Comparison of ENCODE assay signal across 8 cellular contexts in the genomic region with DNA sequence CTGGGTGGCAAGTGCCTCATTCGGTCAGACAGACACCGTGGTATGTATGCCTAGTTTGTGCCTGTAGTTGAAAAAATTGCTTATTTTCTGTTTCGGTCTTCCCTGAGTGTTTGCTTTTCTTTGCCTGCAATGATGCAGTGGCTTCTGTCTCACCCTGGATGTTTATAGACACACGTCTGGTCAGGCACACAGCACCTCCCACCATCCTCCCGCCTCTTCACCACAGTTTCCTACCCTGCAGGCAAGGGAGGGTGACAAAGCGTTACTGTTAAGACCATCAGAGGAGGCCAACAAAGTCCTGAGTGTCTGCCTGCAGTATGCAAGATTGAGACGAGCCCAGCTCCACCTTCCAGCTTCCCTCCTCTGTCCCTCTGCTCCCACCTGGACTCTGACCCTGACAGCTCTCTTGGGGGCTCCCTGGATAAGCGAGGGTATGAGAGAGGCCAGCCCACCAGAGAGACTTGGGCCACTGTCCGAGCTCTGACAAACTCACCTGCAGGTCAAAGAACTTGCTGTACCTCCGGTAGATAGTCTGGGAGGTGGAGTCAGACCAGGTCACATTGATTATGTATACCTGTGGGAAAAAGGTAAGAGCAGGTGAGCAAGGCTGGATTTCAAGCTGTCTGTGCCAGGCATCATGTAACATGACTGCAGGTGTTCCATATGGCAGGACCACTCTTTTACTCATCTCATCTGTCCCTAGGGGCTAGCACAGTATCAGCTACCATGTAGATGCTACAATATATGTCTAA. TPM values are rescaled to one million over a fixed set of nuclear protein-coding genes. Genes with fewer than 3 reads are reported as not detected.
DNase-seq lines count a peak whose midpoint lies in the region; ATAC-seq, FAIRE-seq and TF ChIP-seq lines count a peak whose summit lies in the region.

No MANE protein-coding gene starts in this region.

- peak overlapping the region in 1 of 2 donors; percentile 53 for H3K27ac ChIP-seq in small intestine (ENCODE audit: low read depth in 1 of 2, low read length in 1 of 2)

- peak overlapping the region; percentile 54 for H3K27ac Mint-ChIP-seq in Caco-2 (ENCODE audit: unreplicated experiment)
- peak overlapping the region; percentile 80 for H3K27ac Mint-ChIP-seq in activated T-helper 1 cell treated with anti-CD3 and anti-CD28 coated beads, Interleukin-12 subunit alpha, Interleukin-12 subunit beta, Interleukin-2, Interleukin-4 antibody, amounts not matched to agents 30 ng/mL and 10 ng/mL and 1 ng/mL, durations not matched to agents 14 hours and 24 hours and 36 hours

- peaks cover 48% of the 10 kb centered on the region for H3K4me1 Mint-ChIP-seq in Caco-2 (ENCODE audit: low read depth, unreplicated experiment)
- H3K4me1 Mint-ChIP-seq in activated T-helper 1 cell treated with anti-CD3 and anti-CD28 coated beads, Interleukin-12 subunit alpha, Interleukin-12 subunit beta, Interleukin-2, Interleukin-4 antibody, amounts not matched to agents 30 ng/mL and 10 ng/mL and 1 ng/mL, durations not matched to agents 14 hours and 24 hours and 36 hours (ENCODE audit: low read depth): peaks cover 31% of the 10 kb centered on the region

- BruUV-seq in Caco-2 (replicated peaks; lab: Mats Ljungman, UMichigan): no TSS peak

- H3K4me3 ChIP-seq in Caco-2 (ENCODE audit: low read depth, low read length) (no peak overlapping the region), small intestine (ENCODE audit: low read depth in 1 of 2, low read length in 2 of 2) (no peak overlapping the region), lower leg skin (ENCODE audit: low read depth, poor library complexity, severe bottlenecking) (no peak overlapping the region)

- peak; percentile 97 for ATAC-seq in GM21447 (IDR thresholded peaks at IDR 0.05; ENCODE audit: unreplicated experiment)
- ATAC-seq in left lobe of liver: no peak
- no peak for ATAC-seq in GM18520 (IDR thresholded peaks at IDR 0.05; ENCODE audit: unreplicated experiment)

- FAIRE-seq in small intestine (lab: Jason Lieb, UNC): no peak

- no peak for TF ChIP-seq POLR2A in lower leg skin (IDR thresholded peaks at IDR 0.05)

- POLR2A ChIA-PET in Caco-2 (lab: Charles Lee): interaction anchor here (0.6 kb wide), 1 partner anchor 67 kb away, joined by 3 read pairs; no protein-coding TSS in a partner anchor

- no peaks in the 10 kb centered on the region for H3K9me3 Mint-ChIP-seq in Caco-2 (ENCODE audit: unreplicated experiment)
- no peaks in the 10 kb centered on the region for H3K9me3 Mint-ChIP-seq in activated T-helper 1 cell treated with anti-CD3 and anti-CD28 coated beads, Interleukin-12 subunit alpha, Interleukin-12 subunit beta, Interleukin-2, Interleukin-4 antibody, amounts not matched to agents 30 ng/mL and 10 ng/mL and 1 ng/mL, durations not matched to agents 14 hours and 24 hours and 36 hours

- H3K36me3 Mint-ChIP-seq in Caco-2 (ENCODE audit: insufficient read depth, unreplicated experiment): peaks cover 4% of the 10 kb centered on the region
- peaks cover 6% of the 10 kb centered on the region for H3K36me3 Mint-ChIP-seq in activated T-helper 1 cell treated with anti-CD3 and anti-CD28 coated beads, Interleukin-12 subunit alpha, Interleukin-12 subunit beta, Interleukin-2, Interleukin-4 antibody, amounts not matched to agents 30 ng/mL and 10 ng/mL and 1 ng/mL, durations not matched to agents 14 hours and 24 hours and 36 hours (ENCODE audit: low read depth)

- H3K27me3 ChIP-seq in Caco-2 (replicated peaks; ENCODE audit: control insufficient read depth, insufficient read depth, low read length) (no peaks in the 10 kb centered on the region), small intestine (ENCODE audit: control insufficient read depth in 2 of 2, insufficient read depth in 2 of 2, low read length in 2 of 2) (no peaks in the 10 kb centered on the region)

- DNase-seq in Caco-2 (peak in 1 of 2 experiments; percentile 22), NAMALWA (ENCODE audit: low spot score) (peak; percentile 29), small intestine (peak; percentile 61), left lobe of liver (ENCODE audit: low spot score) (no peak), lower leg skin (ENCODE audit: low spot score in 2 of 2) (no peak)
- DNase-seq in activated T-helper 1 cell treated with anti-CD3 and anti-CD28 coated beads, Interleukin-12 subunit alpha, Interleukin-12 subunit beta, Interleukin-2, Interleukin-4 antibody, amounts not matched to agents 30 ng/mL and 10 ng/mL and 1 ng/mL, durations not matched to agents 14 hours and 24 hours and 36 hours (ENCODE audit: low spot score): peak; percentile 64

- intact Hi-C loops in Caco-2 (cut with micrococcal nuclease; ENCODE audit: unreplicated experiment) (no loop called here), lower leg skin (cut with DNase I; ENCODE audit: low total_unique reads) (no loop called here)
- intact Hi-C loops in activated T-helper 1 cell treated with anti-CD3 and anti-CD28 coated beads, Interleukin-12 subunit alpha, Interleukin-12 subunit beta, Interleukin-2, Interleukin-4 antibody, amounts not matched to agents 30 ng/mL and 10 ng/mL and 1 ng/mL, durations not matched to agents 14 hours and 24 hours and 36 hours (cut with micrococcal nuclease): loop anchor here (1.0 to 5.0 kb wide), 6 partner anchors 28 to 321 kb away; a partner anchor contains a TSS

- H3K27me3 Mint-ChIP-seq in Caco-2 (ENCODE audit: insufficient read depth, unreplicated experiment): no peaks in the 10 kb centered on the region
- H3K27me3 Mint-ChIP-seq in activated T-helper 1 cell treated with anti-CD3 and anti-CD28 coated beads, Interleukin-12 subunit alpha, Interleukin-12 subunit beta, Interleukin-2, Interleukin-4 antibody, amounts not matched to agents 30 ng/mL and 10 ng/mL and 1 ng/mL, durations not matched to agents 14 hours and 24 hours and 36 hours (ENCODE audit: insufficient read depth): peaks cover 3% of the 10 kb centered on the region

- H3K36me3 ChIP-seq in Caco-2 (ENCODE audit: control insufficient read depth, insufficient read depth, low read length) (peaks cover 4% of the 10 kb centered on the region; the same call in 1 of the 2 replicates), small intestine (ENCODE audit: control insufficient read depth in 2 of 2, insufficient read depth in 2 of 2, low read length in 2 of 2) (no peaks in the 10 kb centered on the region)

- H3K4me1 ChIP-seq in Caco-2 (peaks cover 65% of the 10 kb centered on the region), small intestine (ENCODE audit: control insufficient read depth in 2 of 2, insufficient read depth in 1 of 2, low read depth in 1 of 2, low read length in 1 of 2) (peaks cover 5 to 6% of the 10 kb centered on the region in 2 donors)

- no peak overlapping the region for H3K4me3 Mint-ChIP-seq in Caco-2 (ENCODE audit: unreplicated experiment)
- H3K4me3 Mint-ChIP-seq in activated T-helper 1 cell treated with anti-CD3 and anti-CD28 coated beads, Interleukin-12 subunit alpha, Interleukin-12 subunit beta, Interleukin-2, Interleukin-4 antibody, amounts not matched to agents 30 ng/mL and 10 ng/mL and 1 ng/mL, durations not matched to agents 14 hours and 24 hours and 36 hours: peak overlapping the region; percentile 65

- H3K9me3 ChIP-seq in Caco-2: no peaks in the 10 kb centered on the region
- no peaks in the 10 kb centered on the region for H3K9me3 ChIP-seq in small intestine (ENCODE audit: control insufficient read depth, low read depth)

- CTCF ChIA-PET in Caco-2 (lab: Charles Lee): interaction anchor here (0.6 to 1.1 kb wide), 2 partner anchors 34 to 723 kb away, joined by 3 read pairs; no protein-coding TSS in a partner anchor

- TF ChIP-seq CTCF in Caco-2 (IDR thresholded peaks at IDR 0.05; ENCODE audit: insufficient read depth in 1 of 2, low read depth in 1 of 2, low read length in 1 of 2, severe bottlenecking in 1 of 2, unreplicated experiment in 1 of 2) (no peak), lower leg skin (IDR thresholded peaks at IDR 0.05) (no peak)

- WGBS in small intestine, 3 donors: 16 to 44% (median 22%) methylated on average over 10 of the region's 10 CpGs
- 47 to 59% methylated on average over 10 of the region's 10 CpGs for WGBS in lower leg skin, 2 donors

RNA-seq across cellular contexts. Expression of a gene that starts 54.4 kb away (rescaled TPM):
- total RNA-seq in Caco-2 (2022) (6.3 and 7.5 TPM in 2 replicates), left lobe of liver (43.5 TPM), lower leg skin (10 to 100 TPM; 35.0 to 54.8 (median 45.4) TPM)
- total RNA-seq in activated T-helper 1 cell treated with anti-CD3 and anti-CD28 coated beads, Interleukin-12 subunit alpha, Interleukin-12 subunit beta, Interleukin-2, Interleukin-4 antibody, amounts not matched to agents 30 ng/mL and 10 ng/mL and 1 ng/mL, durations not matched to agents 14 hours and 24 hours and 36 hours: 9.6 and 10.4 TPM in 2 replicates
- polyA plus RNA-seq in small intestine: 1 to 10 TPM; 2.2 to 9.1 (median 8.4) TPM

Comparison
In these comparisons a context has a peak if more than half of its experiments do, and no peak if none do; other contexts are left out.
1. DNase-seq: peak in NAMALWA (single experiment), activated T-helper 1 cell treated with anti-CD3 and anti-CD28 coated beads, Interleukin-12 subunit alpha, Interleukin-12 subunit beta, Interleukin-2, Interleukin-4 antibody, amounts not matched to agents 30 ng/mL and 10 ng/mL and 1 ng/mL, durations not matched to agents 14 hours and 24 hours and 36 hours (single experiment) and small intestine (single experiment); none in left lobe of liver (single experiment) and lower leg skin (0 of 2).